Comparison of ENCODE assay signal across 9 cellular contexts in the genomic region with DNA sequence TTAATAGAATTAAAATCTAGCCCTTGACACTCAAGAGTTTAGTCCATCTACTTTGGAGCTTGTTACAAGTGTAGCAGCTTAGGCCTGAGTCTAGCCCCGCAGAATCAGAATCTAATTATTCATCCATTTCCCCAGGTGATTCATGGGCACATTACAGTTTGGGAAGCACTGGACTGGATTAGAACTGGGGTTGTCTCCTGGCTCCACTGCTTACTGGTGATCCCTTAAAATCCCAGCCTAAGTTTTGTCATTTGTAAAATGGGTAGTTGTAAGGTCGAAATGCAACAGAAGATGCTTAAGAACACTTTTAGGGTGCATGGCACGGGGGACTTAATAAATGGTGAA. TPM values are rescaled to one million over a fixed set of nuclear protein-coding genes. Genes with fewer than 3 reads are reported as not detected.
DNase-seq lines count a peak whose midpoint lies in the region; ATAC-seq and TF ChIP-seq lines count a peak whose summit lies in the region.
"Had no signal": no experiment of that assay in that cellular context is flagged by ENCODE, and none has a peak within 500 bp of the region (broad histone marks: within the 10 kb centered on the region; RNA-seq: fewer than 3 reads in every experiment).

No MANE protein-coding gene starts in this region.

- TSS peak; percentile 37 for BruUV-seq in A673 (replicated peaks; lab: Mats Ljungman, UMichigan)

- no peaks in the 10 kb centered on the region for H3K36me3 ChIP-seq in A673 (ENCODE audit: insufficient read depth, low read length, poor library complexity, severe bottlenecking)

- DNase-seq in A673 (ENCODE audit: low spot score) (no peak), LNCaP clone FGC (ENCODE audit: low read depth) (no peak), chondrocyte (ENCODE audit: low spot score) (no peak), cerebellar nuclear complex (lab: John Stamatoyannopoulos, UW) (no peak), islet precursor cell (no peak), NCI-H2227 treated with DMSO at 0.1 percent for 48 hours (lab: John Stamatoyannopoulos, UW) (no peak)

- peak overlapping the region; percentile 82 for H3K4me3 Mint-ChIP-seq in chondrocyte (ENCODE audit: unreplicated experiment)

- no peak overlapping the region for H3K27ac ChIP-seq in A673 (ENCODE audit: low read depth, low read length, poor library complexity, severe bottlenecking)

- peaks cover 28% of the 10 kb centered on the region for H3K4me1 Mint-ChIP-seq in chondrocyte (ENCODE audit: low read depth)

- ATAC-seq in GM21423 (IDR thresholded peaks at IDR 0.05; ENCODE audit: unreplicated experiment), result no peak

- POLR2A ChIA-PET in A673 (lab: Charles Lee; ENCODE audit: low non-redundant PET), result no interaction called here

- CTCF ChIA-PET in A673 (lab: Charles Lee), result no interaction called here

- no peak for TF ChIP-seq CTCF in A673 (conservative IDR thresholded peaks at IDR 0.05; ENCODE audit: low read depth, low read length)
- no peak for TF ChIP-seq CTCF in LNCaP clone FGC (IDR thresholded peaks at IDR 0.05; ENCODE audit: control insufficient read depth, extremely low read depth, insufficient read depth)
- no peak for TF ChIP-seq CTCF in chondrocyte (IDR thresholded peaks at IDR 0.05)

- H3K36me3 Mint-ChIP-seq in chondrocyte (ENCODE audit: low read depth), result peaks cover 1% of the 10 kb centered on the region

- H3K9me3 ChIP-seq in A673 (ENCODE audit: low read depth, low read length, poor library complexity, severe bottlenecking) (no peaks in the 10 kb centered on the region), mononuclear cell (ENCODE audit: low read depth, low read length) (no peaks in the 10 kb centered on the region)

- no peaks in the 10 kb centered on the region for H3K27me3 Mint-ChIP-seq in chondrocyte (ENCODE audit: low read depth)

- H3K27ac Mint-ChIP-seq in chondrocyte (ENCODE audit: unreplicated experiment), result peak overlapping the region; percentile 25

- no peak overlapping the region for H3K4me3 ChIP-seq in A673 (ENCODE audit: low read depth, low read length, poor library complexity, severe bottlenecking)
- peak overlapping the region; percentile 80 for H3K4me3 ChIP-seq in LNCaP clone FGC (ENCODE audit: low read depth, low read length)
- peak overlapping the region; percentile 89 for H3K4me3 ChIP-seq in mononuclear cell (ENCODE audit: low read length)

- H3K4me1 ChIP-seq in A673 (ENCODE audit: insufficient read depth, low read length, poor library complexity, severe bottlenecking), result peaks cover 5% of the 10 kb centered on the region
- H3K4me1 ChIP-seq in mononuclear cell (ENCODE audit: insufficient read depth, low read length), result peaks cover 40% of the 10 kb centered on the region

- intact Hi-C loops in A673 (cut with micrococcal nuclease; ENCODE audit: unreplicated experiment), result no loop called here

- H3K27me3 ChIP-seq in A673 (replicated peaks; ENCODE audit: insufficient read depth, low read depth, low read length, poor library complexity), result peaks cover 4% of the 10 kb centered on the region
- no peaks in the 10 kb centered on the region for H3K27me3 ChIP-seq in mononuclear cell (ENCODE audit: insufficient read depth, low read length)

- no peaks in the 10 kb centered on the region for H3K9me3 Mint-ChIP-seq in chondrocyte (ENCODE audit: low read depth)

RNA-seq across cellular contexts. Expression of a gene that starts 1.3 kb away (rescaled TPM):
- total RNA-seq in A673 (2021) (10.1 and 16.0 TPM in 2 replicates), chondrocyte (14.5 to 22.1 TPM (median 20.3 TPM) in 3 replicates), mononuclear cell (20.9 TPM)

RNA-seq across cellular contexts. Expression of a gene that starts 42.8 kb away (rescaled TPM):
- not detected in 2 replicates for total RNA-seq in A673 (2021)
- total RNA-seq in chondrocyte, result not detected in 3 replicates
- total RNA-seq in mononuclear cell, result not detected
- total RNA-seq: urinary bladder had no signal

RNA-seq across cellular contexts. Expression of a gene that starts 54.1 kb away (rescaled TPM):
- total RNA-seq in A673 (2021) (53.4 and 57.5 TPM in 2 replicates), chondrocyte (27.6 to 36.2 TPM (median 28.3 TPM) in 3 replicates), mononuclear cell (21.8 TPM)
